ENCODE assay signal across 9 cellular contexts in the genomic region with DNA sequence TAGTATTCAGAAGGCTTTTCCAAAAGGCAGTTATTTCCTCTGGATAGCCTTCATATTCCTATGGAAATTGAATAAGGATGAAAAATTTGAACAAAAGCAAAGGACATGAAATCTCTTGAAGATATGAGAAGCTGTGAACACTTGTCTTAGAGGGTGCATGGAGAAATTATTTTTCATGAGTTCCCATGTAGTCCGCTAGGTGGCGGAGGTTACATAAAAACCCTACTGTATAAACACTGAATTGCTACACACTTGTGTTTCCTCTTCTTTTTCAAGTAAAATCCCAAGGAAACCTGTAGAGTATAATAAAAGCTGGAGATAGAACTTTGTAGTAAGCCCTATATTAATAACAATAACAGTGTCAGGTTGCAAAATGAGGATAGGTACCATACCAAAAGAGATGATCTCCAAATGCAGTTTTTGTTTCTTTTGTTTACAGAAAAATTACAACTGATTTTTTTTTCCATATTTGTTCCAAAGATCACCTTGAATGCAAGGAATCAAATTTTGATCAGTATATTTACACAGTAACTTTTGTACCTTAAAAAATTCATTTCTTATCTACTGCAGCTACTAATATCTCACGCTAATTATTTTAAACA. TPM values are rescaled to one million over a fixed set of nuclear protein-coding genes. Genes with fewer than 3 reads are reported as not detected.
DNase-seq lines count a peak whose midpoint lies in the region; ATAC-seq, FAIRE-seq and TF ChIP-seq lines count a peak whose summit lies in the region.
"Had no signal": no experiment of that assay in that cellular context is flagged by ENCODE, and none has a peak within 500 bp of the region (broad histone marks: within the 10 kb centered on the region; RNA-seq: fewer than 3 reads in every experiment).

No MANE protein-coding gene starts in this region.

- H3K36me3 ChIP-seq in SJCRH30: no peaks in the 10 kb centered on the region

- no peaks in the 10 kb centered on the region for H3K4me1 ChIP-seq in SJCRH30

- H3K27ac ChIP-seq in SJCRH30: no peak overlapping the region

- no peak overlapping the region for H3K4me3 Mint-ChIP-seq in effector memory CD8-positive, alpha-beta T cell
- no peak overlapping the region for H3K4me3 Mint-ChIP-seq in natural killer cell

- H3K36me3 Mint-ChIP-seq in effector memory CD8-positive, alpha-beta T cell (ENCODE audit: insufficient read depth): peaks cover 3% of the 10 kb centered on the region
- H3K36me3 Mint-ChIP-seq in natural killer cell: no peaks in the 10 kb centered on the region

- peak; percentile 91 for FAIRE-seq in A204.1 (lab: Jason Lieb, UNC)

- H3K27me3 ChIP-seq in SJCRH30: no peaks in the 10 kb centered on the region

- ATAC-seq in effector memory CD8-positive, alpha-beta T cell (replicated peaks): peak; percentile 70
- ATAC-seq in natural killer cell (peak; percentile 50 to 70 (median 57)), HG02678 (IDR thresholded peaks at IDR 0.05; ENCODE audit: unreplicated experiment) (no peak), GM19397 (IDR thresholded peaks at IDR 0.05; ENCODE audit: unreplicated experiment) (no peak)

- H3K4me3 ChIP-seq in SJCRH30: no peak overlapping the region

- TF ChIP-seq CTCF in natural killer cell (IDR thresholded peaks at IDR 0.05): peak; percentile 79

- intact Hi-C loops in natural killer cell (cut with micrococcal nuclease): no loop called here

- H3K9me3 Mint-ChIP-seq in effector memory CD8-positive, alpha-beta T cell: no peaks in the 10 kb centered on the region
- H3K9me3 Mint-ChIP-seq in natural killer cell: peaks cover 0 to 4% of the 10 kb centered on the region in 2 donors

- peak; percentile 50 for DNase-seq in D341Med (ENCODE audit: low spot score)
- DNase-seq in HPDE6-E6E7 (ENCODE audit: extremely low spot score): peak; percentile 25
- DNase-seq in SJCRH30: peak; percentile 4 to 54
- peak; percentile 14 to 32 (median 16) for DNase-seq in effector memory CD8-positive, alpha-beta T cell
- no peak for DNase-seq in natural killer cell

- peak overlapping the region in 1 of 2 donors; percentile 32 for H3K27ac Mint-ChIP-seq in effector memory CD8-positive, alpha-beta T cell
- no peak overlapping the region for H3K27ac Mint-ChIP-seq in natural killer cell

- peaks cover 0 to 5% of the 10 kb centered on the region in 2 donors for H3K4me1 Mint-ChIP-seq in effector memory CD8-positive, alpha-beta T cell (ENCODE audit: low read depth in 2 of 2)
- H3K4me1 Mint-ChIP-seq in natural killer cell: no peaks in the 10 kb centered on the region

- H3K9me3 ChIP-seq in SJCRH30 (replicated peaks): no peaks in the 10 kb centered on the region

- H3K27me3 Mint-ChIP-seq in effector memory CD8-positive, alpha-beta T cell: peaks cover 49 to 50% of the 10 kb centered on the region in 2 donors
- peaks cover 15 to 52% of the 10 kb centered on the region in 2 donors for H3K27me3 Mint-ChIP-seq in natural killer cell (ENCODE audit: low read depth in 2 of 2)

RNA-seq across cellular contexts. Expression of a gene that starts 37.8 kb away (rescaled TPM):
- not detected in 2 replicates for total RNA-seq in SJCRH30 (2014; rRNA removed; shearing (Covaris generic))
- total RNA-seq in natural killer cell: not detected
- total RNA-seq: skeletal muscle tissue had no signal

RNA-seq across cellular contexts. Expression of a gene that starts 57.8 kb away (rescaled TPM):
- not detected in 2 replicates for total RNA-seq in SJCRH30 (2014; rRNA removed; shearing (Covaris generic))
- total RNA-seq in natural killer cell: not detected
- total RNA-seq: skeletal muscle tissue had no signal

Comparison
In these comparisons a context has a peak if more than half of its experiments do, and no peak if none do; other contexts are left out.
1. ATAC-seq: peak in effector memory CD8-positive, alpha-beta T cell (single experiment) and natural killer cell (3 of 3); none in HG02678 (single experiment) and GM19397 (single experiment).